Comparison of ENCODE assay signal across 1 cellular context in the genomic region with DNA sequence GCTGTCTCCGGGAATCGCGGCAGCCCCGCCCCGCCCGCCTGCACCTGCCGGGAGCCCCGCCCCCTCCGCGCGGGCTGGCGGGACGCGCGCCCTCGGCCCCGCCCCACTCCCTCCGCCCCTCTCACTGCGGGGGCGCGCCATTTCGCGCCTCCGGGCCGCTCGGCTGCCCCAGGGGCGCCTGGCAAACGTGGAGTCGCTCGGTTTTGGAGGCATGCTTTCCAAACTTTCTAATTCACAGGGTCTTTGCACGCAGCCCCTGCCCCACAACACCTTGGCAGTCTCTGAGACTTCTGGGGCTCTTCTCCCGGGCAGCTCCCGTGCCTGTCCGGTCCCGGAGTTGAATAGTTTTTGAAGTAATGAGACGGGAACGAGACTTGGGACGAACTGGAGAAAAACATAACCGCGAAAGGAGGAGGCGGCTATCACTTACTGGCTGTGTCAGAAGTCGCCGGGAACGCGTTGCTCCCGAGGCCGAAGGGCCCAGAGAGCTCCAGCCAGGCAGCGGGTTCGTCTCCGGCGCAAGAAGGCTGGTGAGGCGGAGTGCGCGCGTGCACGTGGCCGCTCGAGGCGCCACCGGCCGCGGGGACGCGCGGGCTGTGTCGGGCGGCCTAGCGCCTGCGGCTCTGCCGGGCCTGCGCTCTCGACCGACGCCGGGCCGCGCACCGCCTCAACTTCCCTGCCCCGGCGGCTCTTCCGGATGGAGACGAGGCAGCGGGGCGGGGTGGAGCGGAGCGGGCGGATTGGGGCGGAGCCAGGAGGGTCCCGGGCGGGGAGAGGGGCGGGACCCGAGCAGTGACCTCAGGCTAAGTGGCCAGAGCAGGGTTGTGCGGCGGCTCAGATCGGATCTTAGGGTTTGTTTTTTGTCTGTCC.
TF ChIP-seq lines count a peak whose summit lies in the region.

A gene (minus strand): TSS at position 699 of the 870 bp plus-strand sequence. CDS start 3,436 bp downstream, outside the sequence.

TF ChIP-seq in HepG2, 621 proteins besides CTCF, POLR2A, EP300 and RAD21 (continued from another document and continues in another):
- TF ChIP-seq, protein P1, sequence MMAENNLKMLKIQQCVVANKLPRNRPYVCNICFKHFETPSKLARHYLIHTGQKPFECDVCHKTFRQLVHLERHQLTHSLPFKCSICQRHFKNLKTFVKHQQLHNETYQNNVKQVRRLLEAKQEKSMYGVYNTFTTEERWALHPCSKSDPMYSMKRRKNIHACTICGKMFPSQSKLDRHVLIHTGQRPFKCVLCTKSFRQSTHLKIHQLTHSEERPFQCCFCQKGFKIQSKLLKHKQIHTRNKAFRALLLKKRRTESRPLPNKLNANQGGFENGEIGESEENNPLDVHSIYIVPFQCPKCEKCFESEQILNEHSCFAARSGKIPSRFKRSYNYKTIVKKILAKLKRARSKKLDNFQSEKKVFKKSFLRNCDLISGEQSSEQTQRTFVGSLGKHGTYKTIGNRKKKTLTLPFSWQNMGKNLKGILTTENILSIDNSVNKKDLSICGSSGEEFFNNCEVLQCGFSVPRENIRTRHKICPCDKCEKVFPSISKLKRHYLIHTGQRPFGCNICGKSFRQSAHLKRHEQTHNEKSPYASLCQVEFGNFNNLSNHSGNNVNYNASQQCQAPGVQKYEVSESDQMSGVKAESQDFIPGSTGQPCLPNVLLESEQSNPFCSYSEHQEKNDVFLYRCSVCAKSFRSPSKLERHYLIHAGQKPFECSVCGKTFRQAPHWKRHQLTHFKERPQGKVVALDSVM (CRISPR knock-in tag; IDR thresholded peaks at IDR 0.05): no peak
- TF ChIP-seq LCORL (IDR thresholded peaks at IDR 0.05): no peak
- TF ChIP-seq LCORL (CRISPR knock-in tag; IDR thresholded peaks at IDR 0.05): peak; percentile 85
- TF ChIP-seq GATAD1 (CRISPR knock-in tag; IDR thresholded peaks at IDR 0.05): peak; percentile 50
- TF ChIP-seq ZFAT (CRISPR knock-in tag; conservative IDR thresholded peaks at IDR 0.05): 0 out of 2 replicates have a peak, but pooled peaks have one; percentile 58
- TF ChIP-seq ZNF577 (CRISPR knock-in tag; IDR thresholded peaks at IDR 0.05; ENCODE audit: borderline replicate concordance, low read depth): no peak
- no peak for TF ChIP-seq MBNL3 (CRISPR knock-in tag; conservative IDR thresholded peaks at IDR 0.05)
- TF ChIP-seq, protein P2, sequence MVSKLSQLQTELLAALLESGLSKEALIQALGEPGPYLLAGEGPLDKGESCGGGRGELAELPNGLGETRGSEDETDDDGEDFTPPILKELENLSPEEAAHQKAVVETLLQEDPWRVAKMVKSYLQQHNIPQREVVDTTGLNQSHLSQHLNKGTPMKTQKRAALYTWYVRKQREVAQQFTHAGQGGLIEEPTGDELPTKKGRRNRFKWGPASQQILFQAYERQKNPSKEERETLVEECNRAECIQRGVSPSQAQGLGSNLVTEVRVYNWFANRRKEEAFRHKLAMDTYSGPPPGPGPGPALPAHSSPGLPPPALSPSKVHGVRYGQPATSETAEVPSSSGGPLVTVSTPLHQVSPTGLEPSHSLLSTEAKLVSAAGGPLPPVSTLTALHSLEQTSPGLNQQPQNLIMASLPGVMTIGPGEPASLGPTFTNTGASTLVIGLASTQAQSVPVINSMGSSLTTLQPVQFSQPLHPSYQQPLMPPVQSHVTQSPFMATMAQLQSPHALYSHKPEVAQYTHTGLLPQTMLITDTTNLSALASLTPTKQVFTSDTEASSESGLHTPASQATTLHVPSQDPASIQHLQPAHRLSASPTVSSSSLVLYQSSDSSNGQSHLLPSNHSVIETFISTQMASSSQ (IDR thresholded peaks at IDR 0.05; ENCODE audit: low read depth): no peak
- TF ChIP-seq, protein P2 (CRISPR knock-in tag; IDR thresholded peaks at IDR 0.05; ENCODE audit: borderline replicate concordance): no peak; the same call in 1 of the 2 replicates
- peak; percentile 87 for TF ChIP-seq ZNF709 (CRISPR knock-in tag; IDR thresholded peaks at IDR 0.05)
- TF ChIP-seq ZFP82 (CRISPR knock-in tag; IDR thresholded peaks at IDR 0.05; ENCODE audit: borderline replicate concordance): no peak; the same call in 1 of the 2 replicates
- TF ChIP-seq ZEB1 (IDR thresholded peaks at IDR 0.05; ENCODE audit: insufficient replicate concordance, low read depth): no peak
- no peak for TF ChIP-seq ZNF136 (CRISPR knock-in tag; IDR thresholded peaks at IDR 0.05; ENCODE audit: low read depth)
- no peak for TF ChIP-seq KAT2B (IDR thresholded peaks at IDR 0.05; ENCODE audit: borderline replicate concordance, low read depth, low read length)
- TF ChIP-seq SAP130 (CRISPR knock-in tag; IDR thresholded peaks at IDR 0.05; ENCODE audit: low read depth): peak; percentile 61
- TF ChIP-seq ZNF263 (CRISPR knock-in tag; IDR thresholded peaks at IDR 0.05): no peak
- TF ChIP-seq, protein P3, sequence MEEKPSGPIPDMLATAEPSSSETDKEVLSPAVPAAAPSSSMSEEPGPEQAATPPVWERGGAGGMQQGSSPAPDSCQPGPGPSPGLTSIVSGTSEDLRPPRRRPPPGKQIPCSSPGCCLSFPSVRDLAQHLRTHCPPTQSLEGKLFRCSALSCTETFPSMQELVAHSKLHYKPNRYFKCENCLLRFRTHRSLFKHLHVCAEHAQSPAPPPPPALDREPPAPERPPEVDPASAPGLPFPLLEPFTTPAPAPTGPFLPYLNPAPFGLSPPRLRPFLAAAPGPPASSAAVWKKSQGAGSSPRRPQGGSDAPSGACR (CRISPR knock-in tag; IDR thresholded peaks at IDR 0.05): peak; percentile 85; the same call in 1 of the 2 replicates
- peak; percentile 82; the same call in 1 of the 2 replicates for TF ChIP-seq KDM5B (CRISPR knock-in tag; IDR thresholded peaks at IDR 0.05; ENCODE audit: borderline replicate concordance)
- TF ChIP-seq ZNF883 (CRISPR knock-in tag; IDR thresholded peaks at IDR 0.05; ENCODE audit: not compliant biosample characterization): peak; percentile 81
- TF ChIP-seq ZNF30 (CRISPR knock-in tag; IDR thresholded peaks at IDR 0.05): peak; percentile 86
- no peak for TF ChIP-seq TP53 (CRISPR knock-in tag; conservative IDR thresholded peaks at IDR 0.05)
- no peak for TF ChIP-seq NAIF1 (CRISPR knock-in tag; IDR thresholded peaks at IDR 0.05; ENCODE audit: borderline replicate concordance)
- TF ChIP-seq ZFP36L1 (CRISPR knock-in tag; IDR thresholded peaks at IDR 0.05): peak; percentile 26; the same call in 1 of the 2 replicates
- TF ChIP-seq ARNT (IDR thresholded peaks at IDR 0.05): no peak
- TF ChIP-seq, protein P4, sequence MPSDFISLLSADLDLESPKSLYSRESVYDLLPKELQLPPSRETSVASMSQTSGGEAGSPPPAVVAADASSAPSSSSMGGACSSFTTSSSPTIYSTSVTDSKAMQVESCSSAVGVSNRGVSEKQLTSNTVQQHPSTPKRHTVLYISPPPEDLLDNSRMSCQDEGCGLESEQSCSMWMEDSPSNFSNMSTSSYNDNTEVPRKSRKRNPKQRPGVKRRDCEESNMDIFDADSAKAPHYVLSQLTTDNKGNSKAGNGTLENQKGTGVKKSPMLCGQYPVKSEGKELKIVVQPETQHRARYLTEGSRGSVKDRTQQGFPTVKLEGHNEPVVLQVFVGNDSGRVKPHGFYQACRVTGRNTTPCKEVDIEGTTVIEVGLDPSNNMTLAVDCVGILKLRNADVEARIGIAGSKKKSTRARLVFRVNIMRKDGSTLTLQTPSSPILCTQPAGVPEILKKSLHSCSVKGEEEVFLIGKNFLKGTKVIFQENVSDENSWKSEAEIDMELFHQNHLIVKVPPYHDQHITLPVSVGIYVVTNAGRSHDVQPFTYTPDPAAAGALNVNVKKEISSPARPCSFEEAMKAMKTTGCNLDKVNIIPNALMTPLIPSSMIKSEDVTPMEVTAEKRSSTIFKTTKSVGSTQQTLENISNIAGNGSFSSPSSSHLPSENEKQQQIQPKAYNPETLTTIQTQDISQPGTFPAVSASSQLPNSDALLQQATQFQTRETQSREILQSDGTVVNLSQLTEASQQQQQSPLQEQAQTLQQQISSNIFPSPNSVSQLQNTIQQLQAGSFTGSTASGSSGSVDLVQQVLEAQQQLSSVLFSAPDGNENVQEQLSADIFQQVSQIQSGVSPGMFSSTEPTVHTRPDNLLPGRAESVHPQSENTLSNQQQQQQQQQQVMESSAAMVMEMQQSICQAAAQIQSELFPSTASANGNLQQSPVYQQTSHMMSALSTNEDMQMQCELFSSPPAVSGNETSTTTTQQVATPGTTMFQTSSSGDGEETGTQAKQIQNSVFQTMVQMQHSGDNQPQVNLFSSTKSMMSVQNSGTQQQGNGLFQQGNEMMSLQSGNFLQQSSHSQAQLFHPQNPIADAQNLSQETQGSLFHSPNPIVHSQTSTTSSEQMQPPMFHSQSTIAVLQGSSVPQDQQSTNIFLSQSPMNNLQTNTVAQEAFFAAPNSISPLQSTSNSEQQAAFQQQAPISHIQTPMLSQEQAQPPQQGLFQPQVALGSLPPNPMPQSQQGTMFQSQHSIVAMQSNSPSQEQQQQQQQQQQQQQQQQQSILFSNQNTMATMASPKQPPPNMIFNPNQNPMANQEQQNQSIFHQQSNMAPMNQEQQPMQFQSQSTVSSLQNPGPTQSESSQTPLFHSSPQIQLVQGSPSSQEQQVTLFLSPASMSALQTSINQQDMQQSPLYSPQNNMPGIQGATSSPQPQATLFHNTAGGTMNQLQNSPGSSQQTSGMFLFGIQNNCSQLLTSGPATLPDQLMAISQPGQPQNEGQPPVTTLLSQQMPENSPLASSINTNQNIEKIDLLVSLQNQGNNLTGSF (CRISPR knock-in tag; IDR thresholded peaks at IDR 0.05): 0 out of 2 replicates have a peak, but pooled peaks have one; percentile 57
- TF ChIP-seq MIXL1 (CRISPR knock-in tag; IDR thresholded peaks at IDR 0.05): peak; percentile 18; the same call in 1 of the 2 replicates
- TF ChIP-seq SP2 (CRISPR knock-in tag; IDR thresholded peaks at IDR 0.05): no peak
- TF ChIP-seq, protein P5, sequence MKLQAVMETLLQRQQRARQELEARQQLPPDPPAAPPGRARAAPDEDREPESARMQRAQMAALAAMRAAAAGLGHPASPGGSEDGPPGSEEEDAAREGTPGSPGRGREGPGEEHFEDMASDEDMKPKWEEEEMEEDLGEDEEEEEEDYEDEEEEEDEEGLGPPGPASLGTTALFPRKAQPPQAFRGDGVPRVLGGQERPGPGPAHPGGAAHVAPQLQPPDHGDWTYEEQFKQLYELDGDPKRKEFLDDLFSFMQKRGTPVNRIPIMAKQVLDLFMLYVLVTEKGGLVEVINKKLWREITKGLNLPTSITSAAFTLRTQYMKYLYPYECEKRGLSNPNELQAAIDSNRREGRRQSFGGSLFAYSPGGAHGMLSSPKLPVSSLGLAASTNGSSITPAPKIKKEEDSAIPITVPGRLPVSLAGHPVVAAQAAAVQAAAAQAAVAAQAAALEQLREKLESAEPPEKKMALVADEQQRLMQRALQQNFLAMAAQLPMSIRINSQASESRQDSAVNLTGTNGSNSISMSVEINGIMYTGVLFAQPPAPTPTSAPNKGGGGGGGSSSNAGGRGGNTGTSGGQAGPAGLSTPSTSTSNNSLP (IDR thresholded peaks at IDR 0.05; ENCODE audit: low read depth, low read length): no peak
- TF ChIP-seq ZNF678 (CRISPR knock-in tag; IDR thresholded peaks at IDR 0.05): peak; percentile 63; the same call in 1 of the 2 replicates
- TF ChIP-seq, protein P6, sequence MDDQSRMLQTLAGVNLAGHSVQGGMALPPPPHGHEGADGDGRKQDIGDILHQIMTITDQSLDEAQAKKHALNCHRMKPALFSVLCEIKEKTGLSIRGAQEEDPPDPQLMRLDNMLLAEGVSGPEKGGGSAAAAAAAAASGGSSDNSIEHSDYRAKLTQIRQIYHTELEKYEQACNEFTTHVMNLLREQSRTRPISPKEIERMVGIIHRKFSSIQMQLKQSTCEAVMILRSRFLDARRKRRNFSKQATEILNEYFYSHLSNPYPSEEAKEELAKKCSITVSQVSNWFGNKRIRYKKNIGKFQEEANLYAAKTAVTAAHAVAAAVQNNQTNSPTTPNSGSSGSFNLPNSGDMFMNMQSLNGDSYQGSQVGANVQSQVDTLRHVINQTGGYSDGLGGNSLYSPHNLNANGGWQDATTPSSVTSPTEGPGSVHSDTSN (CRISPR knock-in tag; IDR thresholded peaks at IDR 0.05; ENCODE audit: borderline replicate concordance): no peak
- TF ChIP-seq, protein P7, sequence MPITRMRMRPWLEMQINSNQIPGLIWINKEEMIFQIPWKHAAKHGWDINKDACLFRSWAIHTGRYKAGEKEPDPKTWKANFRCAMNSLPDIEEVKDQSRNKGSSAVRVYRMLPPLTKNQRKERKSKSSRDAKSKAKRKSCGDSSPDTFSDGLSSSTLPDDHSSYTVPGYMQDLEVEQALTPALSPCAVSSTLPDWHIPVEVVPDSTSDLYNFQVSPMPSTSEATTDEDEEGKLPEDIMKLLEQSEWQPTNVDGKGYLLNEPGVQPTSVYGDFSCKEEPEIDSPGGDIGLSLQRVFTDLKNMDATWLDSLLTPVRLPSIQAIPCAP (CRISPR knock-in tag; IDR thresholded peaks at IDR 0.05; ENCODE audit: low read depth): no peak
- TF ChIP-seq CBX5 (CRISPR knock-in tag; IDR thresholded peaks at IDR 0.05; ENCODE audit: borderline replicate concordance): 0 out of 2 replicates have a peak, but pooled peaks have one; percentile 47
- TF ChIP-seq, protein P8, sequence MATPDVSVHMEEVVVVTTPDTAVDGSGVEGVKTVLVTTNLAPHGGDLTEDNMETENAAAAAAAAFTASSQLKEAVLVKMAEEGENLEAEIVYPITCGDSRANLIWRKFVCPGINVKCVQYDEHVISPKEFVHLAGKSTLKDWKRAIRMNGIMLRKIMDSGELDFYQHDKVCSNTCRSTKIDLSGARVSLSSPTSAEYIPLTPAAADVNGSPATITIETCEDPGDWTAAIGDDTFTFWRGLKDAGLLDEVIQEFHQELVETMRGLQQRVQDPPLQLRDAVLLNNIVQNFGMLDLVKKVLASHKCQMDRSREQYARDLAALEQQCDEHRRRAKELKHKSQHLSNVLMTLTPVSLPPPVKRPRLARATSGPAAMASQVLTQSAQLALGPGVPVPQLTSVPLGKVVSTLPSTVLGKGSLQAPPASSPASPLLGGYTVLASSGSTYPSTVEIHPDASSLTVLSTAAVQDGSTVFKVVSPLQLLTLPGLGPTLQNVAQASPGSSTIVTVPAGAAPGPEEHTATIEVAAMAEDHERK (CRISPR knock-in tag; IDR thresholded peaks at IDR 0.05; ENCODE audit: low read depth): no peak; the same call in 1 of the 2 replicates
